Comparison of ENCODE assay signal across 15 cellular contexts in genomic region chr1:56533621-56534020, GRCh38. TPM values are rescaled to one million over a fixed set of nuclear protein-coding genes. Genes with fewer than 3 reads are reported as not detected.
DNase-seq lines count a peak whose midpoint lies in the region; ATAC-seq and TF ChIP-seq lines count a peak whose summit lies in the region.
"Had no signal": no experiment of that assay in that cellular context is flagged by ENCODE, and none has a peak within 500 bp of the region (broad histone marks: within the 10 kb centered on the region; RNA-seq: fewer than 3 reads in every experiment).

No MANE protein-coding gene starts in this region.

- H3K4me1 Mint-ChIP-seq in stimulated activated effector memory CD8-positive, alpha-beta T cell treated with anti-CD3 and anti-CD28 coated beads, Interleukin-12 subunit alpha, Interleukin-12 subunit beta, amount 100 ng/mL, for 72 hours = no peaks in the 10 kb centered on the region
- H3K4me1 Mint-ChIP-seq: CD14-positive monocyte had no signal

- no peak for TF ChIP-seq POLR2A in upper lobe of left lung (IDR thresholded peaks at IDR 0.05)

- H3K4me1 ChIP-seq in iPS-20b (ENCODE audit: insufficient read depth, low read length) (peaks cover 62% of the 10 kb centered on the region), upper lobe of left lung (peaks cover 0 to 13% (median 10%) of the 10 kb centered on the region in 4 donors)

- no peak for TF ChIP-seq EP300 in upper lobe of left lung (IDR thresholded peaks at IDR 0.05)

- ATAC-seq in GM19351 (IDR thresholded peaks at IDR 0.05; ENCODE audit: unreplicated experiment) (peak; percentile 82), HG02588 (IDR thresholded peaks at IDR 0.05; ENCODE audit: unreplicated experiment) (peak; percentile 71), HG03442 (IDR thresholded peaks at IDR 0.05; ENCODE audit: unreplicated experiment) (peak; percentile 93), upper lobe of left lung (ENCODE audit: low FRiP score in 2 of 2) (no peak)
- ATAC-seq in stimulated activated effector memory CD8-positive, alpha-beta T cell treated with anti-CD3 and anti-CD28 coated beads, Interleukin-12 subunit alpha, Interleukin-12 subunit beta, amount 100 ng/mL, for 72 hours = no peak
- ATAC-seq: sciatic nerve; stimulated activated naive CD8-positive, alpha-beta T cell treated with anti-CD3 and anti-CD28 coated beads, Interleukin-15, Interleukin-2, amounts not matched to agents 100 U/mL and 50 U/mL, for 24 hours had no signal

- no peaks in the 10 kb centered on the region for H3K27me3 ChIP-seq in iPS-20b (ENCODE audit: insufficient read depth, low read length)
- no peaks in the 10 kb centered on the region for H3K27me3 ChIP-seq in upper lobe of left lung

- H3K27ac Mint-ChIP-seq in stimulated activated effector memory CD8-positive, alpha-beta T cell treated with anti-CD3 and anti-CD28 coated beads, Interleukin-12 subunit alpha, Interleukin-12 subunit beta, amount 100 ng/mL, for 72 hours = no peak overlapping the region
- H3K27ac Mint-ChIP-seq: CD14-positive monocyte, memory B cell had no signal

- no peak overlapping the region for H3K9ac ChIP-seq in iPS-20b (ENCODE audit: low read depth, low read length)

- H3K9me3 Mint-ChIP-seq in stimulated activated effector memory CD8-positive, alpha-beta T cell treated with anti-CD3 and anti-CD28 coated beads, Interleukin-12 subunit alpha, Interleukin-12 subunit beta, amount 100 ng/mL, for 72 hours = no peaks in the 10 kb centered on the region
- H3K9me3 Mint-ChIP-seq: memory B cell had no signal

- H3K36me3 ChIP-seq in iPS-20b (ENCODE audit: insufficient read depth, low read depth, low read length) (peaks cover 76% of the 10 kb centered on the region), upper lobe of left lung (peaks cover 0 to 36% (median 7%) of the 10 kb centered on the region in 4 donors)

- WGBS in upper lobe of left lung, 2 donors = 82 to 96% methylated on average over 4 of the region's 4 CpGs

- no peak for TF ChIP-seq CTCF in upper lobe of left lung (IDR thresholded peaks at IDR 0.05)

- H3K4me3 Mint-ChIP-seq in stimulated activated effector memory CD8-positive, alpha-beta T cell treated with anti-CD3 and anti-CD28 coated beads, Interleukin-12 subunit alpha, Interleukin-12 subunit beta, amount 100 ng/mL, for 72 hours = no peak overlapping the region
- H3K4me3 Mint-ChIP-seq: CD14-positive monocyte, memory B cell had no signal

- H3K9me3 ChIP-seq in iPS-20b (ENCODE audit: insufficient read depth, low read depth, low read length) (no peaks in the 10 kb centered on the region), upper lobe of left lung (no peaks in the 10 kb centered on the region)

- H3K4me3 ChIP-seq in iPS-20b (ENCODE audit: low read length) (no peak overlapping the region), upper lobe of left lung (no peak overlapping the region)

- H3K27ac ChIP-seq in iPS-20b (ENCODE audit: low read length) (peak overlapping the region; percentile 53), upper lobe of left lung (no peak overlapping the region)

- DNase-seq in upper lobe of left lung = no peak
- DNase-seq in stimulated activated effector memory CD8-positive, alpha-beta T cell treated with anti-CD3 and anti-CD28 coated beads, Interleukin-12 subunit alpha, Interleukin-12 subunit beta, amount 100 ng/mL, for 72 hours (ENCODE audit: low spot score in 2 of 2) = no peak
- no peak for DNase-seq in HuH-7.5 (ENCODE audit: low spot score)
- DNase-seq: activated CD4-positive, alpha-beta T cell treated with anti-CD3 and anti-CD28 coated beads, Interleukin-2, amount 50 U/mL, for 48 hours; Kasumi-1; NCI-H187 treated with DMSO at 0.1 percent for 48 hours; NCI-H69; stimulated activated naive CD8-positive, alpha-beta T cell treated with anti-CD3 and anti-CD28 coated beads, Interleukin-15, Interleukin-2, amounts not matched to agents 100 U/mL and 50 U/mL, for 24 hours had no signal

- no peaks in the 10 kb centered on the region for H3K36me3 Mint-ChIP-seq in stimulated activated effector memory CD8-positive, alpha-beta T cell treated with anti-CD3 and anti-CD28 coated beads, Interleukin-12 subunit alpha, Interleukin-12 subunit beta, amount 100 ng/mL, for 72 hours

RNA-seq across cellular contexts. Expression of gene PLPP3, which starts 45.7 kb away (rescaled TPM):
- 100 to 1,000 TPM in 1 of 6 donors, 10 to 100 TPM in 5; 30.7 to 117 (median 55.5) TPM for total RNA-seq in upper lobe of left lung

Comparison
In these comparisons a context has a peak if more than half of its experiments do, and no peak if none do; other contexts are left out.
1. ATAC-seq: peak in GM19351 (single experiment), HG02588 (single experiment) and HG03442 (single experiment); none in upper lobe of left lung (0 of 2) and stimulated activated effector memory CD8-positive, alpha-beta T cell treated with anti-CD3 and anti-CD28 coated beads, Interleukin-12 subunit alpha, Interleukin-12 subunit beta, amount 100 ng/mL, for 72 hours (single experiment).